Comparison of ENCODE assay signal across 18 cellular contexts in the genomic region with DNA sequence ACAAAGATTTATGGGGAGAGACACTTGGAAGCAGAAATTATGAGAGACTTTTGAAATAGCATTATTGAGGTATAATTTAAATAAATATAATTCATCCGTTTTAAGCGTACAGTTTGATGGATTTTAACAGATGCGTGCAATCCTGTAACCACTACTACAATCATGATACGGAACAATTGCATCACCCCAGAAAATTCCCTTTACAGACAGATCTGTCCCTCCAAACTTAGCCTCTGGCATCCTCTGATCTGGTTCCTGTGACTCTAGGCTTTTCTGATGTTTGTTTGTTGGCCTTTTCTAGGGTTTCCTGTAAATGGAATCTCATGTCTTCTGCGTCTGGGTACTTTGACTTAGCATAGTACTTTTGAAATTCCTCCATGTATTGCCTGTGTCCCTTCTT. TPM values are rescaled to one million over a fixed set of nuclear protein-coding genes. Genes with fewer than 3 reads are reported as not detected.
A peak's percentile ranks its signal among the peaks of the same experiment; 100 is the strongest.
DNase-seq lines count a peak whose midpoint lies in the region; ATAC-seq and TF ChIP-seq lines count a peak whose summit lies in the region.
"Had no signal": no experiment of that assay in that cellular context is flagged by ENCODE, and none has a peak within 500 bp of the region (broad histone marks: within the 10 kb centered on the region; RNA-seq: fewer than 3 reads in every experiment).

No MANE protein-coding gene starts in this region.

- H3K27ac Mint-ChIP-seq in H9 = peak overlapping the region; percentile 3 to 71 (median 23); a peak in 4 of 7 replicates
- H3K27ac Mint-ChIP-seq: CD8-positive, alpha-beta T cell had no signal

- H3K9me3 ChIP-seq in H9 (ENCODE audit: control insufficient read depth, low read depth, low read length) (no peaks in the 10 kb centered on the region), skeletal muscle satellite cell (replicated peaks; ENCODE audit: low read length) (no peaks in the 10 kb centered on the region)
- H3K9me3 ChIP-seq: BLaER1 treated with 17β-estradiol and CSF1 and Interleukin-3, amounts not matched to agents 10 nM and 100 nM; SJSA1 had no signal

- H3K27ac ChIP-seq in H9 (ENCODE audit: insufficient read length, low read depth, low read length) = no peak overlapping the region
- H3K27ac ChIP-seq in brain microvascular endothelial cell = no peak overlapping the region
- H3K27ac ChIP-seq: BLaER1 treated with 17β-estradiol and CSF1 and Interleukin-3, amounts not matched to agents 10 nM and 100 nM; SJSA1 had no signal

- no peak for TF ChIP-seq CTCF in H9 (conservative IDR thresholded peaks at IDR 0.05)
- TF ChIP-seq CTCF in brain microvascular endothelial cell (IDR thresholded peaks at IDR 0.05; ENCODE audit: low read depth, low read length, missing control alignments) = no peak

- ATAC-seq in left lobe of liver (no peak), HG02759 (IDR thresholded peaks at IDR 0.05; ENCODE audit: unreplicated experiment) (no peak), GM18498 (IDR thresholded peaks at IDR 0.05; ENCODE audit: unreplicated experiment) (no peak)
- ATAC-seq: CD8-positive, alpha-beta T cell; Right ventricle myocardium inferior had no signal

- H3K4me2 ChIP-seq in H9 (ENCODE audit: insufficient read depth, insufficient read length, low read length) = no peak overlapping the region
- peak overlapping the region; percentile 30 for H3K4me2 ChIP-seq in skeletal muscle satellite cell (ENCODE audit: low read length)
- H3K4me2 ChIP-seq: BLaER1 treated with 17β-estradiol and CSF1 and Interleukin-3, amounts not matched to agents 10 nM and 100 nM had no signal

- H3K4me3 Mint-ChIP-seq in H9 = no peak overlapping the region
- H3K4me3 Mint-ChIP-seq: CD8-positive, alpha-beta T cell had no signal

- H3K79me1 ChIP-seq in H9 (ENCODE audit: insufficient read depth, low read depth, low read length, poor library complexity, severe bottlenecking) = no peaks in the 10 kb centered on the region

- H3K4me3 ChIP-seq in skeletal muscle satellite cell (ENCODE audit: low read length) = no peak overlapping the region
- H3K4me3 ChIP-seq in brain microvascular endothelial cell (ENCODE audit: low read depth, low read length) = no peak overlapping the region
- H3K4me3 ChIP-seq: BLaER1 treated with 17β-estradiol and CSF1 and Interleukin-3, amounts not matched to agents 10 nM and 100 nM; SJSA1 had no signal

- H3K36me3 ChIP-seq in skeletal muscle satellite cell (ENCODE audit: insufficient read depth, low read length) (peaks cover 15% of the 10 kb centered on the region), brain microvascular endothelial cell (replicated peaks) (peaks cover 7% of the 10 kb centered on the region)

- no CpG with 5 or more reads among the region's 5 CpGs for WGBS in H9 (ENCODE audit: extremely low coverage, insufficient read length, low lambda C conversion rate)

- no peak overlapping the region for H4K91ac ChIP-seq in H9 (ENCODE audit: insufficient read length, low read depth, low read length)

- in situ Hi-C loops in brain microvascular endothelial cell (cut with HindIII; ENCODE audit: low pct_ligation_motif_present, low sequenced_read_pairs) = no loop called here

- no peak overlapping the region for H4K8ac ChIP-seq in H9 (replicated peaks; ENCODE audit: insufficient read length, low read depth, low read length)

- no peak overlapping the region for H2AFZ ChIP-seq in H9 (ENCODE audit: low read length)

- no peak overlapping the region for H4K5ac ChIP-seq in H9 (ENCODE audit: insufficient read length, low read depth, low read length)

- H3K9me3 Mint-ChIP-seq in H9 = no peaks in the 10 kb centered on the region
- H3K9me3 Mint-ChIP-seq: CD8-positive, alpha-beta T cell had no signal

- no peak overlapping the region for H3K56ac ChIP-seq in H9 (ENCODE audit: insufficient read length, low read depth, low read length)

- H3T11ph ChIP-seq in H9 (ENCODE audit: low read length) = no peak overlapping the region

- no peak overlapping the region for H2BK20ac ChIP-seq in H9 (ENCODE audit: low read depth, low read length, poor library complexity, severe bottlenecking)

- DNase-seq in H9 = no peak
- peak; percentile 28 for DNase-seq in amniotic epithelial cell (ENCODE audit: low read depth)
- DNase-seq in myocyte (ENCODE audit: low read depth) = peak; percentile 46
- DNase-seq in left lobe of liver (ENCODE audit: low spot score) = no peak
- DNase-seq in brain microvascular endothelial cell = no peak
- DNase-seq: ACHN; CD8-positive, alpha-beta T cell; MV-4-11; NCI-H1105 treated with DMSO at 0.1 percent for 48 hours; NCI-H2029 treated with DMSO at 0.1 percent for 48 hours; NCI-H345; NCI-H524 had no signal

- no peaks in the 10 kb centered on the region for H3K23me2 ChIP-seq in H9 (ENCODE audit: insufficient read length, low read depth, low read length, poor library complexity, severe bottlenecking)

- H2BK12ac ChIP-seq in H9 (ENCODE audit: insufficient read length, low read depth, low read length) = no peak overlapping the region

- H3K79me2 ChIP-seq in H9 (ENCODE audit: insufficient read depth, low read length) = no peaks in the 10 kb centered on the region

- H3K23ac ChIP-seq in H9 (ENCODE audit: insufficient read length, low read depth, low read length) = no peak overlapping the region

- H3K4me1 ChIP-seq in H9 (ENCODE audit: insufficient read depth, low read length) = no peaks in the 10 kb centered on the region
- peaks cover 17% of the 10 kb centered on the region for H3K4me1 ChIP-seq in skeletal muscle satellite cell (ENCODE audit: control insufficient read depth, insufficient read depth, low read length)
- H3K4me1 ChIP-seq: SJSA1 had no signal

- no peaks in the 10 kb centered on the region for H3K27me3 ChIP-seq in H9 (ENCODE audit: insufficient read depth, low read length)
- H3K27me3 ChIP-seq in skeletal muscle satellite cell (ENCODE audit: control insufficient read depth, insufficient read depth, low read length) = no peaks in the 10 kb centered on the region
- H3K27me3 ChIP-seq in brain microvascular endothelial cell (replicated peaks) = no peaks in the 10 kb centered on the region
- H3K27me3 ChIP-seq: BLaER1 treated with 17β-estradiol and CSF1 and Interleukin-3, amounts not matched to agents 10 nM and 100 nM; SJSA1 had no signal

- no peak overlapping the region for H2AK5ac ChIP-seq in H9 (ENCODE audit: insufficient read length, low read length)

- H2BK5ac ChIP-seq in H9 (ENCODE audit: insufficient read length, low read length) = no peak overlapping the region

- no peak overlapping the region for H2BK15ac ChIP-seq in H9 (ENCODE audit: low read depth, low read length)

- H3K9ac ChIP-seq in H9 (ENCODE audit: extremely low read depth, insufficient read length, low read length) (no peak overlapping the region), skeletal muscle satellite cell (ENCODE audit: low read depth, low read length) (peak overlapping the region; percentile 10)
- H3K9ac ChIP-seq: BLaER1 treated with 17β-estradiol and CSF1 and Interleukin-3, amounts not matched to agents 10 nM and 100 nM had no signal

- H3K4me1 Mint-ChIP-seq in H9 = no peaks in the 10 kb centered on the region

- peaks cover 20 to 49% (median 26%) of the 10 kb centered on the region in 3 experiments; a peak in 6 of 7 replicates for H3K36me3 Mint-ChIP-seq in H9 (ENCODE audit: insufficient read depth in 1 of 3, low read depth in 3 of 3)

- no peaks in the 10 kb centered on the region for H3K27me3 Mint-ChIP-seq in H9 (ENCODE audit: low read depth)

- no peaks in the 10 kb centered on the region for H4K20me1 ChIP-seq in H9 (ENCODE audit: control insufficient read depth, insufficient read depth, insufficient read length)

- no peak overlapping the region for H2BK120ac ChIP-seq in H9 (ENCODE audit: low read depth, low read length, poor library complexity, severe bottlenecking)

- H3K4ac ChIP-seq in H9 (ENCODE audit: low read depth, low read length) = no peak overlapping the region

- H3K18ac ChIP-seq in H9 (ENCODE audit: insufficient read length, low read depth, low read length) = no peak overlapping the region

- no peak overlapping the region for H3K14ac ChIP-seq in H9 (ENCODE audit: insufficient read depth, low read length)

RNA-seq across cellular contexts. Expression of a gene that starts 15.5 kb away (rescaled TPM):
- total RNA-seq in H9 (2021) (26.3 and 27.6 TPM in 2 replicates), myocyte (10.4 and 12.1 TPM in 2 replicates), left lobe of liver (8.9 TPM)
- 3.3 TPM for polyA plus RNA-seq in myocyte (2012)
- total RNA-seq in skeletal muscle satellite cell (2012; rRNA removed) = 3.5 and 3.7 TPM in 2 replicates

Comparison
In these comparisons a context has a peak if more than half of its experiments do, and no peak if none do; other contexts are left out.
1. DNase-seq: peak in amniotic epithelial cell (single experiment) and myocyte (single experiment); none in H9 (single experiment), left lobe of liver (single experiment) and brain microvascular endothelial cell (single experiment).